ENCODE assay signal across 6 cellular contexts in genomic region chr1:18501833-18502232, GRCh38. TPM values are rescaled to one million over a fixed set of nuclear protein-coding genes. Genes with fewer than 3 reads are reported as not detected.
"Had no signal": no experiment of that assay in that cellular context is flagged by ENCODE, and none has a peak within 500 bp of the region (broad histone marks: within the 10 kb centered on the region; RNA-seq: fewer than 3 reads in every experiment).

No MANE protein-coding gene starts in this region.

- H3K27ac Mint-ChIP-seq: IgD-negative memory B cell had no signal

- H3K36me3 Mint-ChIP-seq: IgD-negative memory B cell had no signal

- H3K4me1 Mint-ChIP-seq: IgD-negative memory B cell had no signal

- H3K4me3 Mint-ChIP-seq: IgD-negative memory B cell had no signal

- DNase-seq: IMR-90, KBM-7, KG1 had no signal

- FAIRE-seq: HTR-8/SVneo had no signal

- H3K27ac ChIP-seq: HL-60 had no signal

RNA-seq across cellular contexts. Expression of gene KLHDC7A, which starts 21.1 kb away (rescaled TPM):
- total RNA-seq: IMR-90 had no signal
- polyA plus RNA-seq: IgD-negative memory B cell, IMR-90 had no signal
